25 cellular contexts compared by ENCODE assay signal in genomic region chr10:132334883-132335188, GRCh38. TPM values are rescaled to one million over a fixed set of nuclear protein-coding genes. Genes with fewer than 3 reads are reported as not detected.
DNase-seq lines count a peak whose midpoint lies in the region; ATAC-seq, FAIRE-seq and TF ChIP-seq lines count a peak whose summit lies in the region.
"Had no signal": no experiment of that assay in that cellular context is flagged by ENCODE, and none has a peak within 500 bp of the region (broad histone marks: within the 10 kb centered on the region; RNA-seq: fewer than 3 reads in every experiment).

No MANE protein-coding gene starts in this region.

- peaks cover 20 to 29% (median 29%) of the 10 kb centered on the region in 3 donors for H3K27me3 Mint-ChIP-seq in immature natural killer cell (ENCODE audit: low read depth in 3 of 3)
- H3K27me3 Mint-ChIP-seq: CD4-positive, alpha-beta T cell had no signal

- DNase-seq in HepG2 (ENCODE audit: low spot score): no peak
- DNase-seq in right lobe of liver: no peak
- DNase-seq in OCI-LY7 (ENCODE audit: low spot score): no peak
- no peak for DNase-seq in immature natural killer cell
- no peak for DNase-seq in aorta
- DNase-seq in nucleus accumbens (lab: John Stamatoyannopoulos, UW): no peak
- no peak for DNase-seq in HCEC 1CT
- DNase-seq: 8988T; CD4-positive, alpha-beta T cell; GM23248; IMR-90; MG63; NCI-H1048; NCI-H1436; NCI-H1930; NCI-H345; NCI-H526; PC-9; SIG-M5 had no signal

- H3K4me1 Mint-ChIP-seq in immature natural killer cell: peaks cover 63 to 67% of the 10 kb centered on the region in 2 donors

- H3K79me2 ChIP-seq in HepG2 (ENCODE audit: insufficient read depth, low read length) (peaks cover 16% of the 10 kb centered on the region), OCI-LY7 (ENCODE audit: insufficient read depth, low read depth, low read length) (peaks cover 17% of the 10 kb centered on the region)

- BruUV-seq in HepG2 (replicated peaks; lab: Mats Ljungman, UMichigan): no TSS peak
- no TSS peak for BruUV-seq in OCI-LY7 (replicated peaks; lab: Mats Ljungman, UMichigan)

- CTCF ChIA-PET in HepG2 (lab: Yijun Ruan, JAX; ENCODE audit: low intra/inter-chr PET ratio, low total read pairs) (no interaction called here), OCI-LY7 (lab: Charles Lee; ENCODE audit: unreplicated experiment) (no interaction called here)

- H3K4me1 ChIP-seq in HepG2 (ENCODE audit: insufficient read depth, low read length) (peaks cover 24% of the 10 kb centered on the region), right lobe of liver (peaks cover 0 to 9% (median 0%) of the 10 kb centered on the region in 4 donors), OCI-LY7 (ENCODE audit: insufficient read depth, low read length, poor library complexity, severe bottlenecking) (peaks cover 47% of the 10 kb centered on the region), aorta (ENCODE audit: control insufficient read depth in 1 of 2, insufficient read depth in 2 of 2, low read length in 2 of 2) (no peaks in the 10 kb centered on the region)
- H3K4me1 ChIP-seq: BE2C had no signal

- TF ChIP-seq RAD21 in HepG2 (CRISPR knock-in tag; IDR thresholded peaks at IDR 0.05): no peak

- POLR2A ChIA-PET in HepG2 (lab: Yijun Ruan, JAX): no interaction called here
- POLR2A ChIA-PET in OCI-LY7 (lab: Charles Lee): no interaction called here

- H3K36me3 Mint-ChIP-seq in immature natural killer cell: no peaks in the 10 kb centered on the region

- 46% methylated on average over 2 of the region's 2 CpGs for WGBS in HepG2 (ENCODE audit: low lambda C conversion rate)
- WGBS in right lobe of liver (ENCODE audit: insufficient coverage, low coverage, low lambda C conversion rate, missing lambda C conversion rate): 71% methylated on average over 1 of the region's 2 CpGs
- WGBS in aorta, 2 donors: 84 to 93% methylated on average over 2 of the region's 2 CpGs

- H3K4me2 ChIP-seq in HepG2 (ENCODE audit: low read depth, low read length) (peak overlapping the region; percentile 49), OCI-LY7 (ENCODE audit: low read length) (peak overlapping the region; percentile 14)
- H3K4me2 ChIP-seq: PC-9 had no signal

- H3K27ac ChIP-seq in HepG2 (ENCODE audit: extremely low read length, insufficient read depth, low read length): no peak overlapping the region
- H3K27ac ChIP-seq in right lobe of liver: no peak overlapping the region
- H3K27ac ChIP-seq in OCI-LY7 (ENCODE audit: low read depth, low read length, poor library complexity, severe bottlenecking): no peak overlapping the region
- no peak overlapping the region for H3K27ac ChIP-seq in aorta (ENCODE audit: low read depth in 1 of 2, low read length in 2 of 2)
- H3K27ac ChIP-seq: GM23248, HL-60, PC-9, RWPE1 had no signal

- H3K9me3 Mint-ChIP-seq in immature natural killer cell: peaks cover 0 to 1% (median 0%) of the 10 kb centered on the region in 6 donors
- H3K9me3 Mint-ChIP-seq: CD4-positive, alpha-beta T cell had no signal

- H4K20me1 ChIP-seq in HepG2 (ENCODE audit: insufficient read depth, low read length) (no peaks in the 10 kb centered on the region; the same call in 1 of the 2 replicates), OCI-LY7 (ENCODE audit: insufficient read depth, low read length) (peaks cover 9% of the 10 kb centered on the region)

- peak overlapping the region; percentile 65 to 96 (median 89) for H3K4me3 Mint-ChIP-seq in immature natural killer cell

- in situ Hi-C loops in HepG2 (cut with HindIII; ENCODE audit: extremely low pct_ligation_motif_present, low pct_unique_long_range_greater_than_20kb): no loop called here

- no peaks in the 10 kb centered on the region for H3K9me2 ChIP-seq in OCI-LY7 (ENCODE audit: insufficient read depth, low read length)

- H3K27ac Mint-ChIP-seq in immature natural killer cell: peak overlapping the region; percentile 83 to 93 (median 92)

- H3K9me3 ChIP-seq in HepG2 (ENCODE audit: low read length) (no peaks in the 10 kb centered on the region), right lobe of liver (no peaks in the 10 kb centered on the region), OCI-LY7 (ENCODE audit: low read length) (no peaks in the 10 kb centered on the region), aorta (ENCODE audit: control insufficient read depth, low read length) (no peaks in the 10 kb centered on the region)
- H3K9me3 ChIP-seq: BE2C, MG63 had no signal

- TF ChIP-seq POLR2A in HepG2 (IDR thresholded peaks at IDR 0.05; ENCODE audit: insufficient read depth in 1 of 2, low read depth in 2 of 2, low read length in 2 of 2): no peak
- TF ChIP-seq POLR2A in right lobe of liver (IDR thresholded peaks at IDR 0.05): no peak

- intact Hi-C loops in HepG2 (cut with micrococcal nuclease; ENCODE audit: unreplicated experiment): no loop called here
- intact Hi-C loops in right lobe of liver (cut with DNase I): loop anchor here in 1 of 2 donors (10.0 kb wide), 1 partner anchor 60 kb away; the partner anchor contains the start of gene PWWP2B
- intact Hi-C loops in OCI-LY7 (cut with micrococcal nuclease; ENCODE audit: unreplicated experiment): loop anchor here (5.0 kb wide), 2 partner anchors 173 to 433 kb away; partner anchors contain the start of gene PPP2R2D
- intact Hi-C loops in aorta (cut with DNase I): no loop called here

- TF ChIP-seq CTCF in HepG2 (CRISPR knock-in tag; IDR thresholded peaks at IDR 0.05) (no peak), right lobe of liver (IDR thresholded peaks at IDR 0.05) (no peak), OCI-LY7 (conservative IDR thresholded peaks at IDR 0.05; ENCODE audit: low read length) (no peak)

- H3K27me3 ChIP-seq in HepG2 (ENCODE audit: control insufficient read depth in 1 of 2, insufficient read depth in 2 of 2, low read length in 2 of 2) (no peaks in the 10 kb centered on the region; a peak in 1 of 5 replicates), right lobe of liver (no peaks in the 10 kb centered on the region), aorta (ENCODE audit: control insufficient read depth in 1 of 2, insufficient read depth in 2 of 2, low read length in 1 of 2) (no peaks in the 10 kb centered on the region)
- H3K27me3 ChIP-seq: BE2C, MG63 had no signal

- no peak overlapping the region for H3K9ac ChIP-seq in HepG2 (ENCODE audit: insufficient read depth, low read depth, low read length)
- H3K9ac ChIP-seq: GM23248 had no signal

- no peaks in the 10 kb centered on the region for H3K36me3 ChIP-seq in HepG2 (replicated peaks in 1 of 2; ENCODE audit: control insufficient read depth in 1 of 2, insufficient read depth in 2 of 2, low read length in 2 of 2)
- H3K36me3 ChIP-seq in right lobe of liver: no peaks in the 10 kb centered on the region
- peaks cover 20% of the 10 kb centered on the region for H3K36me3 ChIP-seq in OCI-LY7 (ENCODE audit: insufficient read depth, low read length)
- no peaks in the 10 kb centered on the region for H3K36me3 ChIP-seq in aorta (ENCODE audit: control insufficient read depth in 1 of 2, insufficient read depth in 2 of 2, low read length in 1 of 2)
- H3K36me3 ChIP-seq: BE2C had no signal

- H3K4me3 ChIP-seq in HepG2 (replicated peaks in 1 of 3; ENCODE audit: insufficient read depth in 1 of 3, low read depth in 2 of 3, low read length in 3 of 3): peak overlapping the region; percentile 40 to 43 (median 40); a peak in 5 of 6 replicates
- H3K4me3 ChIP-seq in right lobe of liver: no peak overlapping the region
- peak overlapping the region; percentile 40 for H3K4me3 ChIP-seq in OCI-LY7 (ENCODE audit: low read depth, low read length, poor library complexity, severe bottlenecking)
- H3K4me3 ChIP-seq in aorta (ENCODE audit: low read length in 2 of 2): no peak overlapping the region
- H3K4me3 ChIP-seq: GM23248, MG63, PC-9 had no signal

- ATAC-seq in HepG2 (no peak), right lobe of liver (no peak), aorta (ENCODE audit: low FRiP score) (no peak), HG02623 (IDR thresholded peaks at IDR 0.05; ENCODE audit: unreplicated experiment) (no peak)

- no peak for FAIRE-seq in HepG2 (lab: Jason Lieb, UNC)
- FAIRE-seq: GM12892, GM18507 had no signal

- H2AFZ ChIP-seq in HepG2 (ENCODE audit: low read length) (no peak overlapping the region), OCI-LY7 (ENCODE audit: low read length) (0 out of 2 replicates have a peak overlapping the region, but pooled peaks have one; percentile 16)
- H2AFZ ChIP-seq: GM23248, PC-9 had no signal

- TF ChIP-seq EP300 in HepG2 (IDR thresholded peaks at IDR 0.05; ENCODE audit: low read depth in 2 of 2, low read length in 2 of 2) (no peak), HepG2 (CRISPR knock-in tag; IDR thresholded peaks at IDR 0.05; ENCODE audit: borderline replicate concordance) (no peak)

RNA-seq across cellular contexts. Expression of gene LRRC27, which starts 2.8 kb away (rescaled TPM):
- total RNA-seq in HepG2 (2016; rRNA removed; fragmentation: Illumina TruSeq; extraction: Trizol) (3.9 and 4.6 TPM in 2 replicates), right lobe of liver (1 to 10 TPM; 2.2 to 5.4 (median 3.2) TPM), OCI-LY7 (2022) (16.1 and 17.3 TPM in 2 replicates), aorta (10 to 100 TPM in 1 of 2 donors, 1 to 10 TPM in 1; 4.6 to 11.7 TPM)
- total RNA-seq in HepG2 (2016; cell fraction: cytosol; rRNA removed; fragmentation: Illumina TruSeq; extraction: Trizol; ENCODE audit: low read depth): 2.1 and 2.2 TPM in 2 replicates
- 3.2 and 4.3 TPM in 2 replicates for total RNA-seq in HepG2 (2016; cell fraction: insoluble cytoplasmic fraction; rRNA removed; fragmentation: Illumina TruSeq; extraction: Trizol)
- 2.1 and 2.5 TPM in 2 replicates for total RNA-seq in HepG2 (2016; cell fraction: membrane; rRNA removed; fragmentation: Illumina TruSeq; extraction: Trizol)
- total RNA-seq in HepG2 (2016; cell fraction: nucleus; rRNA removed; fragmentation: Illumina TruSeq; extraction: Trizol): 5.9 and 7.5 TPM in 2 replicates
- polyA plus RNA-seq in HepG2 (2011; rRNA removed) (4.2 and 4.3 TPM in 2 replicates), immature natural killer cell (1 to 10 TPM; 3.8 to 8.5 (median 8.2) TPM), aorta (1 to 10 TPM; 3.1 to 9.0 TPM)
- 1.8 and 1.9 TPM in 2 replicates for polyA plus RNA-seq in HepG2 (2011; cell fraction: cytosol; rRNA removed)
- 14.3 and 14.5 TPM in 2 replicates for polyA plus RNA-seq in HepG2 (2011; cell fraction: nucleus; rRNA removed)
- polyA plus RNA-seq in HepG2 (2012): 3.2 and 3.6 TPM in 2 replicates
- 0.82 and 0.88 TPM in 2 replicates for polyA plus RNA-seq in HepG2 (2016; cell fraction: cytosol; fragmentation: Illumina TruSeq; extraction: Trizol; ENCODE audit: low read depth)
- polyA plus RNA-seq in HepG2 (2016; cell fraction: insoluble cytoplasmic fraction; fragmentation: Illumina TruSeq; extraction: Trizol; ENCODE audit: low read depth): 3.6 and 4.7 TPM in 2 replicates
- 2.6 and 2.7 TPM in 2 replicates for polyA plus RNA-seq in HepG2 (2016; cell fraction: membrane; fragmentation: Illumina TruSeq; extraction: Trizol; ENCODE audit: low read depth)
- polyA plus RNA-seq in HepG2 (2016; cell fraction: nucleus; fragmentation: Illumina TruSeq; extraction: Trizol; ENCODE audit: insufficient read depth, low read depth): 11.7 and 14.6 TPM in 2 replicates
- 2.7 and 3.0 TPM in 2 replicates for polyA minus RNA-seq in HepG2 (2011; rRNA and poly(A)+ RNA removed; ENCODE audit: low replicate concordance)
- polyA minus RNA-seq in HepG2 (2011; cell fraction: cytosol; rRNA and poly(A)+ RNA removed): 0.88 and 1.4 TPM in 2 replicates
- polyA minus RNA-seq in HepG2 (2011; cell fraction: nucleus; rRNA and poly(A)+ RNA removed): 11.1 and 12.3 TPM in 2 replicates
- 10.0 and 13.0 TPM in 2 replicates for total RNA-seq in OCI-LY7 (2014; rRNA removed; shearing (Covaris generic))

RNA-seq across cellular contexts. Expression of gene STK32C, which starts 27.1 kb away (rescaled TPM):
- total RNA-seq in HepG2 (2016; rRNA removed; fragmentation: Illumina TruSeq; extraction: Trizol): 18.9 and 19.4 TPM in 2 replicates
- total RNA-seq in HepG2 (2016; cell fraction: cytosol; rRNA removed; fragmentation: Illumina TruSeq; extraction: Trizol; ENCODE audit: low read depth): 6.4 and 9.0 TPM in 2 replicates
- 18.5 and 19.3 TPM in 2 replicates for total RNA-seq in HepG2 (2016; cell fraction: insoluble cytoplasmic fraction; rRNA removed; fragmentation: Illumina TruSeq; extraction: Trizol)
- total RNA-seq in HepG2 (2016; cell fraction: membrane; rRNA removed; fragmentation: Illumina TruSeq; extraction: Trizol): 13.9 and 14.9 TPM in 2 replicates
- total RNA-seq in HepG2 (2016; cell fraction: nucleus; rRNA removed; fragmentation: Illumina TruSeq; extraction: Trizol): 8.4 and 10.8 TPM in 2 replicates
- polyA plus RNA-seq in HepG2 (2011; rRNA removed): 9.9 and 10.9 TPM in 2 replicates
- polyA plus RNA-seq in HepG2 (2011; cell fraction: cytosol; rRNA removed): 7.4 and 11.6 TPM in 2 replicates
- 13.7 and 17.7 TPM in 2 replicates for polyA plus RNA-seq in HepG2 (2011; cell fraction: nucleus; rRNA removed)
- polyA plus RNA-seq in HepG2 (2012): 12.0 and 12.5 TPM in 2 replicates
- 9.3 and 10.8 TPM in 2 replicates for polyA plus RNA-seq in HepG2 (2016; cell fraction: cytosol; fragmentation: Illumina TruSeq; extraction: Trizol; ENCODE audit: low read depth)
- 19.9 and 20.6 TPM in 2 replicates for polyA plus RNA-seq in HepG2 (2016; cell fraction: insoluble cytoplasmic fraction; fragmentation: Illumina TruSeq; extraction: Trizol; ENCODE audit: low read depth)
- polyA plus RNA-seq in HepG2 (2016; cell fraction: membrane; fragmentation: Illumina TruSeq; extraction: Trizol; ENCODE audit: low read depth): 11.2 and 12.1 TPM in 2 replicates
- 19.7 and 20.0 TPM in 2 replicates for polyA plus RNA-seq in HepG2 (2016; cell fraction: nucleus; fragmentation: Illumina TruSeq; extraction: Trizol; ENCODE audit: insufficient read depth, low read depth)
- 10.2 and 30.6 TPM in 2 replicates for polyA minus RNA-seq in HepG2 (2011; rRNA and poly(A)+ RNA removed; ENCODE audit: low replicate concordance)
- polyA minus RNA-seq in HepG2 (2011; cell fraction: cytosol; rRNA and poly(A)+ RNA removed): 4.4 and 5.4 TPM in 2 replicates
- 6.1 and 7.1 TPM in 2 replicates for polyA minus RNA-seq in HepG2 (2011; cell fraction: nucleus; rRNA and poly(A)+ RNA removed)
- 1 to 10 TPM; 1.6 to 3.5 (median 2.1) TPM for total RNA-seq in right lobe of liver
- 13.1 and 16.8 TPM in 2 replicates for total RNA-seq in OCI-LY7 (2014; rRNA removed; shearing (Covaris generic))
- total RNA-seq in OCI-LY7 (2022): 30.4 and 32.4 TPM in 2 replicates
- polyA plus RNA-seq in immature natural killer cell: 10 to 100 TPM in 2 of 3 donors, 1 to 10 TPM in 1; 6.3 to 14.2 (median 13.7) TPM
- total RNA-seq in aorta: 10 to 100 TPM in 1 of 2 donors, 1 to 10 TPM in 1; 7.1 to 12.2 TPM
- 10 to 100 TPM in 1 of 2 donors, 1 to 10 TPM in 1; 4.9 to 12.4 TPM for polyA plus RNA-seq in aorta

Comparison
In these comparisons a context has a peak if more than half of its experiments do, and no peak if none do; other contexts are left out.
1. H3K4me3 ChIP-seq: peak in HepG2 (3 of 3) and OCI-LY7 (single experiment); none in right lobe of liver (0 of 3) and aorta (0 of 2).